16 cellular contexts compared by ENCODE assay signal in the genomic region with DNA sequence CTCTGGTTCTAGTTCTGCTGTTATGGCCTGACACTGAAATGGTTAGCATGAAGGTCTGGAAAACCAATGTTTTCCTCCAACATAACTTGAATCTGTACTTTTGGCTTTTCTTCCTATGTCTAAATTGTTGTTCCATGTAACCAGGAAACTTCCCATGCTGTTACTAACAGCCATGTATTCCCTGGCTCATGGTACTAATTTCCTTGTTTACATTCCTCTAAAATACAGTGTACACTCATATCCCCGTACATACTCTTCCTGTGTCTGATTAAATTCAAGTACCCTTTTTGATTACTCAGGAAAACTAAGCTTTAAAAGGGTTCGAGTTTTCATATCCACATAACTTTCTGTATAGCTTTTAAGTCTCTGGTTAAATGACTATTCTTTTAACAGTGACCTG. TPM values are rescaled to one million over a fixed set of nuclear protein-coding genes. Genes with fewer than 3 reads are reported as not detected.
DNase-seq lines count a peak whose midpoint lies in the region; ATAC-seq, FAIRE-seq and TF ChIP-seq lines count a peak whose summit lies in the region.
"Had no signal": no experiment of that assay in that cellular context is flagged by ENCODE, and none has a peak within 500 bp of the region (broad histone marks: within the 10 kb centered on the region; RNA-seq: fewer than 3 reads in every experiment).

No MANE protein-coding gene starts in this region.

- FAIRE-seq in keratinocyte (lab: Jason Lieb, UNC): peak; percentile 43

- H3K9me1 ChIP-seq in keratinocyte (ENCODE audit: control insufficient read depth, extremely low read depth, insufficient read depth, low read length): no peaks in the 10 kb centered on the region

- ATAC-seq in upper lobe of right lung (no peak), HG03354 (IDR thresholded peaks at IDR 0.05; ENCODE audit: poor library complexity, severe bottlenecking, unreplicated experiment) (no peak)
- ATAC-seq: GM23338; stimulated activated memory B cell treated with anti-CD40 and anti-IgM and Interleukin-4, amounts not matched to agents 10 μg/mL and 1 μg/mL and 100 μg/mL, for 72 hours had no signal

- H3K36me3 ChIP-seq in mammary epithelial cell (ENCODE audit: insufficient read depth, low read length) (no peaks in the 10 kb centered on the region), breast epithelium (no peaks in the 10 kb centered on the region), keratinocyte (ENCODE audit: control insufficient read depth in 2 of 2, extremely low read depth in 1 of 2, insufficient read depth in 2 of 2, low read length in 2 of 2) (no peaks in the 10 kb centered on the region), upper lobe of right lung (no peaks in the 10 kb centered on the region)
- H3K36me3 ChIP-seq: Peyer's patch, uterus had no signal

- no peak overlapping the region for H3K4me2 ChIP-seq in mammary epithelial cell (ENCODE audit: insufficient read depth, low read depth, low read length)
- H3K4me2 ChIP-seq in keratinocyte (ENCODE audit: control insufficient read depth, extremely low read depth, insufficient read depth, low read depth, low read length): no peak overlapping the region

- H3K4me3 ChIP-seq in mammary epithelial cell (replicated peaks in 1 of 3; ENCODE audit: insufficient read depth in 1 of 3, low read depth in 2 of 3, low read length in 3 of 3) (no peak overlapping the region), breast epithelium (no peak overlapping the region), choroid plexus epithelial cell (ENCODE audit: low read depth, low read length) (no peak overlapping the region), keratinocyte (ENCODE audit: control insufficient read depth in 2 of 3, extremely low read depth in 1 of 3, insufficient read depth in 2 of 3, low read depth in 1 of 3, low read length in 3 of 3) (no peak overlapping the region), upper lobe of right lung (no peak overlapping the region)
- H3K4me3 ChIP-seq: GM23338, lung, Peyer's patch, uterus had no signal

- no TSS peak for BruUV-seq in mammary epithelial cell (replicated peaks; lab: Mats Ljungman, UMichigan)

- H3K4me1 ChIP-seq in mammary epithelial cell (ENCODE audit: insufficient read depth, low read length) (peaks cover 4% of the 10 kb centered on the region), breast epithelium (no peaks in the 10 kb centered on the region), keratinocyte (ENCODE audit: control insufficient read depth, extremely low read depth, insufficient read depth, low read length) (no peaks in the 10 kb centered on the region), upper lobe of right lung (no peaks in the 10 kb centered on the region)
- H3K4me1 ChIP-seq: Peyer's patch had no signal

- TF ChIP-seq POLR2A in breast epithelium (IDR thresholded peaks at IDR 0.05): no peak

- H2AFZ ChIP-seq in mammary epithelial cell (ENCODE audit: low read depth, low read length): peak overlapping the region; percentile 1
- peak overlapping the region; percentile 4 for H2AFZ ChIP-seq in keratinocyte (ENCODE audit: control insufficient read depth, low read length)
- H2AFZ ChIP-seq: GM23338 had no signal

- H3K27ac ChIP-seq in mammary epithelial cell (ENCODE audit: insufficient read depth, low read depth, low read length) (no peak overlapping the region), breast epithelium (no peak overlapping the region), keratinocyte (ENCODE audit: control insufficient read depth, insufficient read depth, low read length) (no peak overlapping the region), upper lobe of right lung (peak overlapping the region; percentile 27)
- H3K27ac ChIP-seq: Peyer's patch, uterus had no signal

- DNase-seq in mammary epithelial cell (no peak), breast epithelium (ENCODE audit: low spot score in 2 of 2) (no peak), choroid plexus epithelial cell (ENCODE audit: low read depth) (peak; percentile 4), keratinocyte (ENCODE audit: low read depth, low spot score) (no peak), upper lobe of right lung (no peak), NCI-H1436 treated with DMSO at 0.1 percent for 48 hours (lab: John Stamatoyannopoulos, UW) (no peak), OCI-M1 (lab: John Stamatoyannopoulos, UW) (no peak)
- DNase-seq: activated CD8-positive, alpha-beta memory T cell treated with anti-CD3 and anti-CD28 coated beads, Interleukin-2, amount 50 U/mL, for 4 hours; hippocampal formation; NCI-H510A; Peyer's patch; uterus had no signal

- CTCF ChIA-PET in mammary epithelial cell (lab: Charles Lee; ENCODE audit: low non-redundant PET): no interaction called here

- no peaks in the 10 kb centered on the region for H3K27me3 ChIP-seq in mammary epithelial cell (ENCODE audit: insufficient read depth, low read length)
- H3K27me3 ChIP-seq in breast epithelium: no peaks in the 10 kb centered on the region
- peaks cover 2% of the 10 kb centered on the region for H3K27me3 ChIP-seq in keratinocyte (ENCODE audit: control insufficient read depth, extremely low read depth, insufficient read depth, low read length)
- H3K27me3 ChIP-seq in upper lobe of right lung: no peaks in the 10 kb centered on the region
- H3K27me3 ChIP-seq: Peyer's patch, uterus had no signal

- H4K20me1 ChIP-seq in mammary epithelial cell (ENCODE audit: insufficient read depth, low read length): no peaks in the 10 kb centered on the region
- H4K20me1 ChIP-seq in keratinocyte (ENCODE audit: control insufficient read depth, extremely low read depth, insufficient read depth, low read length): no peaks in the 10 kb centered on the region

- no peaks in the 10 kb centered on the region for H3K9me3 ChIP-seq in mammary epithelial cell (replicated peaks; ENCODE audit: insufficient read depth, low read length)
- H3K9me3 ChIP-seq in breast epithelium: no peaks in the 10 kb centered on the region
- H3K9me3 ChIP-seq in keratinocyte (ENCODE audit: control insufficient read depth, low read depth, low read length): no peaks in the 10 kb centered on the region
- no peaks in the 10 kb centered on the region for H3K9me3 ChIP-seq in upper lobe of right lung
- H3K9me3 ChIP-seq: Peyer's patch, uterus had no signal

- TF ChIP-seq CTCF in mammary epithelial cell (conservative IDR thresholded peaks at IDR 0.05 in 1 of 2, IDR thresholded peaks at IDR 0.05 in 1 of 2; ENCODE audit: extremely low read depth in 1 of 2, insufficient read depth in 1 of 2, low read depth in 1 of 2, low read length in 2 of 2) (no peak), breast epithelium (IDR thresholded peaks at IDR 0.05) (no peak), choroid plexus epithelial cell (conservative IDR thresholded peaks at IDR 0.05; ENCODE audit: low read depth, low read length) (no peak), keratinocyte (optimal IDR thresholded peaks at IDR 0.05 in 1 of 3, IDR thresholded peaks at IDR 0.05 in 1 of 3, conservative IDR thresholded peaks at IDR 0.05 in 1 of 3; ENCODE audit: extremely low read depth in 1 of 3, insufficient read depth in 2 of 3, low read length in 3 of 3) (no peak), upper lobe of right lung (IDR thresholded peaks at IDR 0.05) (no peak)

- WGBS in mammary epithelial cell (ENCODE audit: low coverage, missing lambda C conversion rate): 60% methylated on average over 2 of the region's 2 CpGs

- H3K79me2 ChIP-seq in mammary epithelial cell (ENCODE audit: insufficient read depth, low read length) (no peaks in the 10 kb centered on the region), keratinocyte (ENCODE audit: control insufficient read depth, insufficient read depth, low read length) (no peaks in the 10 kb centered on the region)

- dilution Hi-C loops in mammary epithelial cell (cut with HindIII; ENCODE audit: low sequenced_read_pairs): no loop called here
- dilution Hi-C loops in keratinocyte (cut with MboI; ENCODE audit: extremely low pct_ligation_motif_present, low sequenced_read_pairs): no loop called here

- H3K9ac ChIP-seq in mammary epithelial cell (ENCODE audit: insufficient read depth, low read length): no peak overlapping the region
- H3K9ac ChIP-seq in keratinocyte (ENCODE audit: control insufficient read depth, extremely low read depth, insufficient read depth, low read length): no peak overlapping the region

- intact Hi-C loops in mammary epithelial cell (cut with micrococcal nuclease): loop anchor here (2.0 to 5.0 kb wide), 2 partner anchors 421 to 551 kb away; no protein-coding TSS in a partner anchor
- intact Hi-C loops in breast epithelium (cut with DNase I; ENCODE audit: low total_unique reads): loop anchor here (10.0 kb wide), 1 partner anchor 163 kb away; no protein-coding TSS in a partner anchor
- intact Hi-C loops in upper lobe of right lung (cut with DNase I): no loop called here

- in situ Hi-C loops in mammary epithelial cell (cut with MboI; ENCODE audit: low sequenced_read_pairs in 2 of 2): loop anchor here in 1 of 2 donors (25.0 kb wide), 1 partner anchor 406 kb away; no protein-coding TSS in a partner anchor

RNA-seq across cellular contexts. Expression of a gene that starts 12.3 kb away (rescaled TPM):
- total RNA-seq in mammary epithelial cell: not detected
- polyA plus RNA-seq in mammary epithelial cell: not detected
- polyA minus RNA-seq in mammary epithelial cell: not detected
- under 1 TPM in 1 of 3 donors, not detected in 2; 0.66 TPM for total RNA-seq in breast epithelium
- polyA plus RNA-seq in keratinocyte: 0.04 TPM in 1 of 3 replicates, not detected in the others
- polyA plus RNA-seq in keratinocyte (2011; ENCODE audit: low read depth): not detected
- not detected in 2 replicates for polyA plus RNA-seq in keratinocyte (2011; cell fraction: cytosol; rRNA removed)
- polyA plus RNA-seq in keratinocyte (2011; cell fraction: nucleus; rRNA removed): not detected in 2 replicates
- polyA plus RNA-seq in keratinocyte (2012; ENCODE audit: low replicate concordance): not detected in 2 replicates
- not detected in 3 replicates for polyA minus RNA-seq in keratinocyte
- polyA minus RNA-seq in keratinocyte (2011; cell fraction: cytosol; rRNA and poly(A)+ RNA removed): not detected
- polyA minus RNA-seq in keratinocyte (2011; cell fraction: nucleus; rRNA and poly(A)+ RNA removed): not detected in 2 replicates
- not detected for total RNA-seq in upper lobe of right lung
- total RNA-seq: GM23338, lung, Peyer's patch, uterus had no signal
- polyA plus RNA-seq: lung had no signal
